8 cellular contexts compared by ENCODE assay signal in genomic region chr20:45629496-45630100, GRCh38. TPM values are rescaled to one million over a fixed set of nuclear protein-coding genes. Genes with fewer than 3 reads are reported as not detected.
DNase-seq lines count a peak whose midpoint lies in the region; ATAC-seq and TF ChIP-seq lines count a peak whose summit lies in the region.

Gene WFDC10A, plus strand, starts transcription at chr20:45629739. Its CDS starts 75 bp downstream, at chr20:45629814.

- no peak within 1 kb of the TSS for H3K4me3 Mint-ChIP-seq in neural progenitor cell

- peak; percentile 73 for DNase-seq in A172 (ENCODE audit: low spot score)
- peak; percentile 16 for DNase-seq in GF-D8 (lab: John Stamatoyannopoulos, UW)
- DNase-seq in MG63 = peak; percentile 48
- DNase-seq in fibroblast of lung (ENCODE audit: low read depth in 2 of 2) = peak; percentile 47
- DNase-seq in neural progenitor cell (ENCODE audit: low spot score) = peak; percentile 66
- DNase-seq in putamen (ENCODE audit: low spot score) = no peak

- H3K36me3 ChIP-seq in MG63 = no peaks in the 10 kb centered on the region
- H3K36me3 ChIP-seq in fibroblast of lung (ENCODE audit: control insufficient read depth, insufficient read depth, low read length) = no peaks in the 10 kb centered on the region
- H3K36me3 ChIP-seq in neural progenitor cell = no peaks in the 10 kb centered on the region

- H3K9me3 Mint-ChIP-seq in neural progenitor cell = no peaks in the 10 kb centered on the region

- H3K4me1 ChIP-seq in fibroblast of lung (ENCODE audit: control insufficient read depth, extremely low read depth, insufficient read depth, low read length) (no peaks in the 10 kb centered on the region), neural progenitor cell (no peaks in the 10 kb centered on the region)

- peaks cover 3% of the 10 kb centered on the region for H3K27me3 Mint-ChIP-seq in neural progenitor cell (ENCODE audit: insufficient read depth, low read depth)

- H3K79me2 ChIP-seq in fibroblast of lung (ENCODE audit: control insufficient read depth, insufficient read depth, low read length) = no peaks in the 10 kb centered on the region
- no peaks in the 10 kb centered on the region for H3K79me2 ChIP-seq in neural progenitor cell (ENCODE audit: low read depth)

- TF ChIP-seq CTCF in VCaP (conservative IDR thresholded peaks at IDR 0.05) = peak; percentile 81
- TF ChIP-seq CTCF in fibroblast of lung (conservative IDR thresholded peaks at IDR 0.05 in 1 of 2, IDR thresholded peaks at IDR 0.05 in 1 of 2; ENCODE audit: low read depth in 1 of 2, low read length in 2 of 2) = peak; percentile 82 to 85
- peak; percentile 72 for TF ChIP-seq CTCF in neural progenitor cell (IDR thresholded peaks at IDR 0.05)

- H3K9me3 ChIP-seq in MG63 = no peaks in the 10 kb centered on the region
- H3K9me3 ChIP-seq in fibroblast of lung (ENCODE audit: control insufficient read depth, insufficient read depth, low read depth, low read length) = no peaks in the 10 kb centered on the region
- H3K9me3 ChIP-seq in neural progenitor cell (ENCODE audit: low read depth) = no peaks in the 10 kb centered on the region

- H3K27ac ChIP-seq in VCaP = no peak within 1 kb of the TSS
- no peak within 1 kb of the TSS for H3K27ac ChIP-seq in fibroblast of lung (ENCODE audit: insufficient read depth, low read length)
- H3K27ac ChIP-seq in neural progenitor cell = no peak within 1 kb of the TSS

- no peak within 1 kb of the TSS for H3K9ac ChIP-seq in fibroblast of lung (ENCODE audit: insufficient read depth, low read length)
- H3K9ac ChIP-seq in neural progenitor cell = no peak within 1 kb of the TSS

- ATAC-seq in GM21367 (IDR thresholded peaks at IDR 0.05; ENCODE audit: unreplicated experiment) = no peak

- no peaks in the 10 kb centered on the region for H3K36me3 Mint-ChIP-seq in neural progenitor cell

- H3F3A ChIP-seq in neural progenitor cell (ENCODE audit: low read depth) = no peaks in the 10 kb centered on the region

- H3K4me1 Mint-ChIP-seq in neural progenitor cell = no peaks in the 10 kb centered on the region

- H3K4me3 ChIP-seq in MG63 (no peak within 1 kb of the TSS), fibroblast of lung (replicated peaks in 1 of 4; ENCODE audit: control extremely low read depth in 1 of 4, insufficient read depth in 1 of 4, low read depth in 3 of 4, low read length in 4 of 4) (no peak within 1 kb of the TSS), neural progenitor cell (no peak within 1 kb of the TSS)

- no peaks in the 10 kb centered on the region for H4K20me1 ChIP-seq in fibroblast of lung (ENCODE audit: control insufficient read depth, extremely low read depth, insufficient read depth, low read length)
- H4K20me1 ChIP-seq in neural progenitor cell (ENCODE audit: low read depth) = no peaks in the 10 kb centered on the region

- H3K27me3 ChIP-seq in MG63 (peaks cover 18% of the 10 kb centered on the region), fibroblast of lung (ENCODE audit: control insufficient read depth, insufficient read depth, low read length) (no peaks in the 10 kb centered on the region), neural progenitor cell (no peaks in the 10 kb centered on the region)

- H3K4me2 ChIP-seq in fibroblast of lung (ENCODE audit: extremely low read depth, insufficient read depth, low read length) (no peak within 1 kb of the TSS), neural progenitor cell (no peak within 1 kb of the TSS)

- H2AFZ ChIP-seq in fibroblast of lung (ENCODE audit: low read length) (no peak within 1 kb of the TSS), neural progenitor cell (replicated peaks) (peak within 1 kb of the TSS; percentile 95)

- no peak within 1 kb of the TSS for H3K27ac Mint-ChIP-seq in neural progenitor cell

RNA-seq across cellular contexts. Expression of gene WFDC10A, which starts in this region (rescaled TPM):
- total RNA-seq in A172 (2014; rRNA removed; shearing (Covaris generic)) = not detected in 2 replicates
- total RNA-seq in MG63 (2014; rRNA removed; shearing (Covaris generic); ENCODE audit: low replicate concordance) = not detected in 2 replicates
- total RNA-seq in fibroblast of lung = not detected in 2 replicates
- polyA plus RNA-seq in fibroblast of lung = not detected in 2 replicates
- polyA plus RNA-seq in fibroblast of lung (2012) = not detected in 2 replicates
- polyA minus RNA-seq in fibroblast of lung (ENCODE audit: low replicate concordance) = not detected in 2 replicates
- not detected in 2 replicates for total RNA-seq in neural progenitor cell (ENCODE audit: low replicate concordance)

Comparison
In these comparisons a context has a peak if more than half of its experiments do, and no peak if none do; other contexts are left out.
1. Peak in DNase-seq in A172; RNA of the gene not detected or under 1 TPM.
2. Peak in DNase-seq in MG63; RNA of the gene not detected or under 1 TPM.
3. Peak in DNase-seq in fibroblast of lung; RNA of the gene not detected or under 1 TPM.
4. Peak in DNase-seq in neural progenitor cell; RNA of the gene not detected or under 1 TPM.